ENCODE assay signal across 32 cellular contexts in genomic region chr2:10755621-10756020, GRCh38. TPM values are rescaled to one million over a fixed set of nuclear protein-coding genes. Genes with fewer than 3 reads are reported as not detected.
"Had no signal": no experiment of that assay in that cellular context is flagged by ENCODE, and none has a peak within 500 bp of the region (broad histone marks: within the 10 kb centered on the region; RNA-seq: fewer than 3 reads in every experiment).

No MANE protein-coding gene starts in this region.

- ATAC-seq: activated CD8-positive, alpha-beta T cell treated with anti-CD3 and anti-CD28 coated beads for 36 hours; Panc1 had no signal

- H3K4me1 ChIP-seq: ascending aorta had no signal

- H3K27ac Mint-ChIP-seq: activated CD8-positive, alpha-beta T cell treated with anti-CD3 and anti-CD28 coated beads for 36 hours; activated naive CD4-positive, alpha-beta T cell treated with anti-CD3 and anti-CD28 coated beads, Interleukin-2, amount 50 U/mL, for 24 hours; activated naive CD8-positive, alpha-beta T cell treated with anti-CD3 and anti-CD28 coated beads, Interleukin-2, amount 10 ng/mL, durations not matched to agents 7 days and 5 days; activated T-cell treated with anti-CD3 and anti-CD28 coated beads, Interleukin-2, amount 50 U/mL, for 24 hours; activated T-helper 2 cell treated with anti-CD3 and anti-CD28 coated beads, Interferon-gamma antibody, Interleukin-2, Interleukin-4, amounts not matched to agents 10 μg/mL and 5 μg/mL and 100 μg/mL, durations not matched to agents 14 hours and 24 hours and 36 hours had no signal

- H3K27me3 ChIP-seq: ascending aorta, cardiac muscle cell had no signal

- H3K4me3 Mint-ChIP-seq: activated CD8-positive, alpha-beta T cell treated with anti-CD3 and anti-CD28 coated beads for 36 hours; activated naive CD4-positive, alpha-beta T cell treated with anti-CD3 and anti-CD28 coated beads, Interleukin-2, amount 50 U/mL, for 24 hours; activated naive CD8-positive, alpha-beta T cell treated with anti-CD3 and anti-CD28 coated beads, Interleukin-2, amount 10 ng/mL, durations not matched to agents 7 days and 5 days; activated T-cell treated with anti-CD3 and anti-CD28 coated beads, Interleukin-2, amount 50 U/mL, for 24 hours had no signal

- H3K27me3 Mint-ChIP-seq: activated naive CD4-positive, alpha-beta T cell treated with anti-CD3 and anti-CD28 coated beads, Interleukin-2, amount 50 U/mL, for 24 hours; activated T-cell treated with anti-CD3 and anti-CD28 coated beads, Interleukin-2, amount 50 U/mL, for 24 hours had no signal

- H3K9me3 ChIP-seq: ascending aorta, SJCRH30 had no signal

- H3K27ac ChIP-seq: ascending aorta, cardiac muscle cell, SJCRH30, SK-N-MC, WERI-Rb-1 had no signal

- H3K4me3 ChIP-seq: ascending aorta, cardiac muscle cell, SJCRH30, SK-N-MC had no signal

- H3K36me3 ChIP-seq: ascending aorta, cardiac muscle cell, SJCRH30, WERI-Rb-1 had no signal

- DNase-seq: activated CD4-positive, alpha-beta T cell treated with anti-CD3 and anti-CD28 coated beads for 1 hour; activated CD4-positive, alpha-beta T cell treated with anti-CD3 and anti-CD28 coated beads for 48 hours; activated CD4-positive, alpha-beta T cell treated with anti-CD3 and anti-CD28 coated beads, Interleukin-2, amount 50 U/mL, for 4 hours; activated CD4-positive, CD25-positive, alpha-beta regulatory T cell; activated CD8-positive, alpha-beta T cell treated with anti-CD3 and anti-CD28 coated beads for 36 hours; activated gamma-delta T cell; activated naive CD4-positive, alpha-beta T cell treated with Interleukin-2 at 50 U/mL for 16 hours; activated naive CD8-positive, alpha-beta T cell treated with anti-CD3 and anti-CD28 coated beads, Interleukin-2, amount 10 ng/mL, durations not matched to agents 7 days and 5 days; activated T-cell treated with anti-CD3 and anti-CD28 coated beads, Interleukin-2, amount 50 U/mL, for 24 hours; amygdala; MM.1S; MV-4-11; NCI-H1092; NCI-H1436 treated with DMSO at 0.1 percent for 48 hours; NCI-H1694 treated with DMSO at 0.1 percent for 48 hours; NCI-H2029; NCI-H345; NCI-H524 treated with DMSO at 0.1 percent for 48 hours; SHP77; SJCRH30; T1000; WERI-Rb-1 had no signal

- H3K9me3 Mint-ChIP-seq: activated CD8-positive, alpha-beta T cell treated with anti-CD3 and anti-CD28 coated beads for 36 hours; activated naive CD4-positive, alpha-beta T cell treated with anti-CD3 and anti-CD28 coated beads, Interleukin-2, amount 50 U/mL, for 24 hours; activated naive CD8-positive, alpha-beta T cell treated with anti-CD3 and anti-CD28 coated beads, Interleukin-2, amount 10 ng/mL, durations not matched to agents 7 days and 5 days; activated T-cell treated with anti-CD3 and anti-CD28 coated beads, Interleukin-2, amount 50 U/mL, for 24 hours; activated T-helper 2 cell treated with anti-CD3 and anti-CD28 coated beads, Interferon-gamma antibody, Interleukin-2, Interleukin-4, amounts not matched to agents 10 μg/mL and 5 μg/mL and 100 μg/mL, durations not matched to agents 14 hours and 24 hours and 36 hours had no signal

- H3K4me1 Mint-ChIP-seq: activated naive CD4-positive, alpha-beta T cell treated with anti-CD3 and anti-CD28 coated beads, Interleukin-2, amount 50 U/mL, for 24 hours; activated naive CD8-positive, alpha-beta T cell treated with anti-CD3 and anti-CD28 coated beads, Interleukin-2, amount 10 ng/mL, durations not matched to agents 7 days and 5 days had no signal

RNA-seq across cellular contexts. Expression of gene ATP6V1C2, which starts 34.2 kb away (rescaled TPM):
- total RNA-seq: activated CD8-positive, alpha-beta memory T cell treated with anti-CD3 and anti-CD28 coated beads for 36 hours; activated CD8-positive, alpha-beta T cell treated with anti-CD3 and anti-CD28 coated beads for 36 hours; activated naive CD8-positive, alpha-beta T cell treated with anti-CD3 and anti-CD28 coated beads, Interleukin-2, amount 10 ng/mL, durations not matched to agents 7 days and 5 days; activated T-helper 2 cell treated with anti-CD3 and anti-CD28 coated beads, Interferon-gamma antibody, Interleukin-2, Interleukin-4, amounts not matched to agents 10 μg/mL and 5 μg/mL and 100 μg/mL, durations not matched to agents 14 hours and 24 hours and 36 hours; LHCN-M2; T-helper 1 cell treated with Interleukin-12 subunit alpha and Interleukin-12 subunit beta and Interleukin-4 antibody, amounts not matched to agents 30 ng/mL and 1 ng/mL, for 36 hours; T-helper 2 cell treated with Interferon-gamma antibody and Interleukin-4, amounts not matched to agents 100 ng/mL and 5 ng/mL, for 36 hours had no signal
